Comparison of ENCODE assay signal across 1 cellular context in genomic region chr15:40845036-40845435, GRCh38.
TF ChIP-seq lines count a peak whose summit lies in the region.

No MANE protein-coding gene starts in this region.

TF ChIP-seq in IMR-90, 13 proteins besides CTCF, POLR2A, EP300 and RAD21:
- TF ChIP-seq MXI1 (IDR thresholded peaks at IDR 0.05; ENCODE audit: borderline replicate concordance, low read depth, low read length) (no peak), SMC3 (IDR thresholded peaks at IDR 0.05; ENCODE audit: low read depth, low read length) (no peak), MAFK (IDR thresholded peaks at IDR 0.05; ENCODE audit: low read depth, low read length) (no peak), BHLHE40 (IDR thresholded peaks at IDR 0.05; ENCODE audit: low read depth, low read length) (no peak), ELK1 (IDR thresholded peaks at IDR 0.05; ENCODE audit: borderline replicate concordance, low read depth, low read length) (no peak), CHD1 (IDR thresholded peaks at IDR 0.05; ENCODE audit: low read depth, low read length) (no peak)
